In genomic region chr17:82080789-82081464, GRCh38 we compare ENCODE assay signal across 15 cellular contexts.
"Had no signal": no experiment of that assay in that cellular context is flagged by ENCODE, and none has a peak within 500 bp of the region (broad histone marks: within the 10 kb centered on the region; RNA-seq: fewer than 3 reads in every experiment).

No MANE protein-coding gene starts in this region.

- H3K4me3 Mint-ChIP-seq: dendritic cell treated with granulocyte-macrophage colony-stimulating factor and Interleukin-4, amounts not matched to agents 40 ng/mL and 50 ng/mL, for 4 days; naive B cell; nephron; type B pancreatic cell had no signal

- H3K9me3 ChIP-seq: uterus had no signal

- H2AFZ ChIP-seq: hepatocyte had no signal

- H3K79me2 ChIP-seq: hepatocyte had no signal

- H3K36me3 ChIP-seq: uterus had no signal

- H3K27ac ChIP-seq: hepatocyte, uterus had no signal

- H3K4me1 Mint-ChIP-seq: naive B cell had no signal

- H3K4me2 ChIP-seq: hepatocyte had no signal

- FAIRE-seq: colon, endothelial cell of umbilical vein, small intestine had no signal

- H3K27me3 ChIP-seq: hepatocyte, uterus had no signal

- H3K27ac Mint-ChIP-seq: dendritic cell treated with granulocyte-macrophage colony-stimulating factor and Interleukin-4, amounts not matched to agents 40 ng/mL and 50 ng/mL, for 4 days; naive B cell; nephron; type B pancreatic cell had no signal

- H3K36me3 Mint-ChIP-seq: naive B cell, type B pancreatic cell had no signal

- H3K4me1 ChIP-seq: uterus had no signal

- H3K9me3 Mint-ChIP-seq: dendritic cell treated with granulocyte-macrophage colony-stimulating factor and Interleukin-4, amounts not matched to agents 40 ng/mL and 50 ng/mL, for 4 days; naive B cell; nephron; type B pancreatic cell had no signal

- H3K4me3 ChIP-seq: hepatocyte, uterus had no signal

- DNase-seq: erythroblast; foreskin melanocyte; head of caudate nucleus; mesendoderm; naive B cell; small intestine; stimulated activated CD4-positive, alpha-beta T cell treated with anti-CD3 and anti-CD28 coated beads, Interleukin-12 subunit alpha, Interleukin-12 subunit beta, amount 100 ng/mL, for 4 hours; stimulated activated naive CD4-positive, alpha-beta T cell; uterus had no signal

- H3K27me3 Mint-ChIP-seq: naive B cell, type B pancreatic cell had no signal
